In the genomic region with DNA sequence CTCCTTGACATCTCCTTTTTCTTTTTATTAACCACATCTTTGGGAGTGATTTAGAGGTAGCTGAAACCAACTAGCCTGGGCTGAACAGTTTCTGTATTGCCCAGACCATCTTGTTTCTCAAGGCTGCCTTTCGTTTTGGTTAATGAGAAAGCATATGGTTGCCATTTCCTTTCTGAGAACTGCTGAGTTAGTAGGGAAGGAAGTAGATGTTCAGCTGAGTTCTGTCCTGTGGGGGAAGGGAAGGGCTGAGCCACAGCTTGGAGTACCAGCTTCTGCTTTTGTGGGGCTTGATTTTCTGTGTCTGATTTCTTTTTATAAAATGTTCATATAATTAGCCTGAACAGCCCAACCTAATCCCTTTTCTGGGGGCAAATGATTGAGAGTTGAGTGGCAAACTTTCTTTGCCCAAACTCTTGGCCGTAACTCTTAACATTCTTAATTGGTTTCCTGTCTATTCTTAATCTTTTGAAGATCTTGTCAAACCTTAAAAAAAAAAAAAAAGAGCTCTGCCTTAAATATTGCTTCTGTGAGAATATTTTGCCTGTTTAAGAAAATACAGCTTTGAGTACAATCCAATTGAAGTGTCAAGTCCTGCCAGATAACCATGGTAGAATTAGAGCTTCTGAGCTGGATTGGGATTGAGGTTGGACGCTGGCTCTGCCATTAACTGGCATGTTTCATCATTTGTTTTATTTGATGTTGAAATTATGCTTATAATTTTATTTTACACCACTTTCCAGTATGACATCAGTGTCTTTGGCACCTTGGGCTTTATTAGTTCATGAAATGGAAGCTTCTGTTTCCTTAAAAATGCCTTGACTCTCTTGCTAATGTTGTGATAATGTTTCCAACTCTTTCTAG, we compare ENCODE assay signal across 8 cellular contexts. TPM values are rescaled to one million over a fixed set of nuclear protein-coding genes. Genes with fewer than 3 reads are reported as not detected.
DNase-seq lines count a peak whose midpoint lies in the region; ATAC-seq lines count a peak whose summit lies in the region.

No MANE protein-coding gene starts in this region.

- peaks cover 19% of the 10 kb centered on the region for H3K79me2 ChIP-seq in Karpas-422 (ENCODE audit: low read length)

- peak overlapping the region; percentile 56 for H3K4me2 ChIP-seq in Karpas-422 (ENCODE audit: low read depth, low read length, poor library complexity, severe bottlenecking)

- H3K27me3 ChIP-seq in Karpas-422 (ENCODE audit: low read length): no peaks in the 10 kb centered on the region

- peak overlapping the region; percentile 30; the same call in 1 of the 2 replicates for H3K27ac ChIP-seq in Karpas-422 (ENCODE audit: low read length)

- no peaks in the 10 kb centered on the region for H3K9me2 ChIP-seq in Karpas-422 (replicated peaks; ENCODE audit: insufficient read depth, low read length)

- H4K20me1 ChIP-seq in Karpas-422 (ENCODE audit: insufficient read depth, low read depth, low read length): no peaks in the 10 kb centered on the region

- no peaks in the 10 kb centered on the region for H3K9me3 ChIP-seq in Karpas-422 (ENCODE audit: low read length)

- H3K9ac ChIP-seq in Karpas-422 (ENCODE audit: low read length): no peak overlapping the region

- peaks cover 7% of the 10 kb centered on the region; the same call in 1 of the 2 replicates for H3K36me3 ChIP-seq in Karpas-422 (ENCODE audit: insufficient read depth, low read length)

- H3K4me1 ChIP-seq in Karpas-422 (ENCODE audit: low read length): peaks cover 50% of the 10 kb centered on the region

- DNase-seq in GDM1 (lab: John Stamatoyannopoulos, UW) (peak; percentile 91), Karpas-422 (peak; percentile 89), globus pallidus (ENCODE audit: low spot score) (peak; percentile 50), ecto neural progenitor cell (ENCODE audit: low spot score) (no peak), NCI-H345 treated with DMSO at 0.1 percent for 48 hours (lab: John Stamatoyannopoulos, UW; ENCODE audit: unreplicated experiment) (no peak)
- DNase-seq in activated CD8-positive, alpha-beta memory T cell treated with anti-CD3 and anti-CD28 coated beads, Interleukin-2, amount 50 U/mL, for 4 hours: peak; percentile 54
- DNase-seq in stimulated activated CD4-positive, alpha-beta T cell treated with anti-CD3 and anti-CD28 coated beads, Interleukin-1b, Interleukin-23, amount 100 ng/mL, for 48 hours: peak; percentile 54

- H3K4me3 ChIP-seq in Karpas-422 (ENCODE audit: low read length): no peak overlapping the region

- ATAC-seq in GM21619 (IDR thresholded peaks at IDR 0.05; ENCODE audit: unreplicated experiment): peak; percentile 60

- H2AFZ ChIP-seq in Karpas-422 (ENCODE audit: low read length): peak overlapping the region; percentile 89

RNA-seq across cellular contexts. Expression of a gene that starts 1.9 kb away (rescaled TPM):
- total RNA-seq in Karpas-422 (2014; rRNA removed; shearing (Covaris generic); ENCODE audit: low replicate concordance): 47.0 and 52.4 TPM in 2 replicates

Comparison
In these comparisons a context has a peak if more than half of its experiments do, and no peak if none do; other contexts are left out.
1. DNase-seq: peak in GDM1 (single experiment), Karpas-422 (single experiment), activated CD8-positive, alpha-beta memory T cell treated with anti-CD3 and anti-CD28 coated beads, Interleukin-2, amount 50 U/mL, for 4 hours (single experiment), globus pallidus (single experiment) and stimulated activated CD4-positive, alpha-beta T cell treated with anti-CD3 and anti-CD28 coated beads, Interleukin-1b, Interleukin-23, amount 100 ng/mL, for 48 hours (single experiment); none in ecto neural progenitor cell (single experiment) and NCI-H345 treated with DMSO at 0.1 percent for 48 hours (single experiment).